15 cellular contexts compared by ENCODE assay signal in the genomic region with DNA sequence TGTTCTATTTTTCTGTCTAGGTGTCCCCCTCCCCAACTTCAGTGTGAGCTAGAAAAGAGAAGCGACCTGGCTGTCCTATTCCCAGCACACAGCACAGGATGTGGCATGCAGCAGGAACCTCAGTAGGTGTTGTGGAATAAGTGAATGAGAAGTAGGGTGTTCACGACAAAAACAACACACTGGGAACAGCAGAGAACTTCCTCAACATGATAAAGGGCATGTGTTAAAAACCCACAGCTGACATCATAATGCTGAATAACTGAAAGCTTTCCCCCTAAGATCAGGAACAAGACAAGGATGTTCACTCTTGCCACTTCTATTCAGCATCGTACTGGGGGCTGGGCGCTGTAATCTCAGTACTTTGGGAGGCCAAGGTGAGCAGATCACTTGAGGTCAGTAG.
"Had no signal": no experiment of that assay in that cellular context is flagged by ENCODE, and none has a peak within 500 bp of the region (broad histone marks: within the 10 kb centered on the region; RNA-seq: fewer than 3 reads in every experiment).

No MANE protein-coding gene starts in this region.

- H3K4me1 ChIP-seq: upper lobe of right lung had no signal

- DNase-seq: activated CD4-positive, alpha-beta memory T cell treated with anti-CD3 and anti-CD28 coated beads for 36 hours; activated CD4-positive, alpha-beta T cell treated with anti-CD3 and anti-CD28 coated beads for 1 hour; activated naive CD4-positive, alpha-beta T cell treated with anti-CD3 and anti-CD28 coated beads, Interleukin-2, amount 50 U/mL, for 16 hours; dermis blood vessel endothelial cell; kidney; mesendoderm; nephron progenitor cell; ovary; stimulated activated CD4-positive, alpha-beta T cell treated with anti-CD3 and anti-CD28 coated beads, Interleukin-4, amount 100 ng/mL, for 1 hour; stimulated activated CD8-positive, alpha-beta memory T cell treated with anti-CD3 and anti-CD28 coated beads, Interleukin-4, amount 100 ng/mL, for 48 hours; stimulated activated naive CD8-positive, alpha-beta T cell treated with anti-CD3 and anti-CD28 coated beads, Interleukin-15, Interleukin-2, amounts not matched to agents 100 U/mL and 50 U/mL, for 24 hours; T-helper 2 cell; upper lobe of right lung had no signal

- H3K4me3 ChIP-seq: ovary, upper lobe of right lung had no signal

- H3K4me3 Mint-ChIP-seq: activated CD4-positive, alpha-beta memory T cell treated with anti-CD3 and anti-CD28 coated beads for 36 hours; brain; nephron progenitor cell had no signal

- H3K27me3 ChIP-seq: ovary, upper lobe of right lung had no signal

- H3K9me3 ChIP-seq: upper lobe of right lung had no signal

- H3K27ac Mint-ChIP-seq: activated CD4-positive, alpha-beta memory T cell treated with anti-CD3 and anti-CD28 coated beads for 36 hours; brain; nephron progenitor cell had no signal

- H3K36me3 ChIP-seq: ovary, upper lobe of right lung had no signal

- H3K36me3 Mint-ChIP-seq: activated CD4-positive, alpha-beta memory T cell treated with anti-CD3 and anti-CD28 coated beads for 36 hours; brain had no signal

- FAIRE-seq: kidney had no signal

- H3K4me1 Mint-ChIP-seq: brain had no signal

- H3K27ac ChIP-seq: ovary, upper lobe of right lung had no signal

- ATAC-seq: esophagus mucosa; stimulated activated naive CD8-positive, alpha-beta T cell treated with anti-CD3 and anti-CD28 coated beads, Interleukin-15, Interleukin-2, amounts not matched to agents 100 U/mL and 50 U/mL, for 24 hours; upper lobe of right lung had no signal
